ENCODE assay signal across 15 cellular contexts in the genomic region with DNA sequence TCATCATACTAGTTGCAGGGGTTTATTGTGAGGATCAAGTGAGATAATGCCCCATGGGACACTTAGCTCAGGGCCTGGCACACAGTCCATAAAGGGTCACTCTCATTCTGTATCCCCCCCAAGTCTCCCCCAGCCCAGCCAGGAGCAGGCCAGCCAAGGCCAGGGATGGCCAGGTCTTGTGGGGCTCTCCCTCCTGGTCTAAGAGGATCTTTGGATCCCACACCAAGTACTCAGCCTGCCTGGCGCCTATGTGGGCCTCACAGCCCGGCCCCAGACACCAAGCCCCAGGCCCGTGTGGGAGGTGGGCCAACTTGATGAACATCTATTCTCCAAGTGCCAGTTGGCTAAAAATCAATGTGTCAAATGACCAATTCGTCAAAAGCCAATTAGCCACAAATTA.
"Had no signal": no experiment of that assay in that cellular context is flagged by ENCODE, and none has a peak within 500 bp of the region (broad histone marks: within the 10 kb centered on the region; RNA-seq: fewer than 3 reads in every experiment).

No MANE protein-coding gene starts in this region.

- H3K36me3 ChIP-seq: breast epithelium, neural progenitor cell, thoracic aorta, uterus had no signal

- H3K4me3 ChIP-seq: breast epithelium, neural progenitor cell, thoracic aorta, uterus had no signal

- DNase-seq: activated CD8-positive, alpha-beta T cell treated with anti-CD3 and anti-CD28 coated beads, Interleukin-2, amount 10 ng/mL, durations not matched to agents 7 days and 5 days; activated gamma-delta T cell treated with Interleukin-2 at 50 U/mL for 16 hours; left ventricle myocardium superior; mesendoderm; SK-N-SH; stimulated activated CD4-positive, alpha-beta T cell treated with anti-CD3 and anti-CD28 coated beads, Interleukin-1b, Interleukin-23, amount 100 ng/mL, for 48 hours; stimulated activated naive CD8-positive, alpha-beta T cell treated with anti-CD3 and anti-CD28 coated beads, Interleukin-15, Interleukin-2, amounts not matched to agents 100 U/mL and 50 U/mL, for 24 hours; T-helper 1 cell had no signal

- FAIRE-seq: keratinocyte had no signal

- H3K4me1 ChIP-seq: breast epithelium, neural progenitor cell, parathyroid adenoma, uterus had no signal

- H3K27me3 ChIP-seq: breast epithelium, neural progenitor cell, uterus had no signal

- ATAC-seq: activated CD8-positive, alpha-beta T cell treated with anti-CD3 and anti-CD28 coated beads, Interleukin-2, amount 10 ng/mL, durations not matched to agents 7 days and 5 days; left ventricle myocardium superior; stimulated activated naive CD8-positive, alpha-beta T cell treated with anti-CD3 and anti-CD28 coated beads, Interleukin-15, Interleukin-2, amounts not matched to agents 100 U/mL and 50 U/mL, for 24 hours had no signal

- H3K9me3 ChIP-seq: breast epithelium, SK-N-SH, thoracic aorta, uterus had no signal

- H3K27ac ChIP-seq: breast epithelium, neural progenitor cell, parathyroid adenoma, thoracic aorta, uterus, VCaP had no signal

- H3K9ac ChIP-seq: neural progenitor cell, parathyroid adenoma, SK-N-SH had no signal
